Comparison of ENCODE assay signal across 9 cellular contexts in genomic region chr9:17528859-17529258, GRCh38. TPM values are rescaled to one million over a fixed set of nuclear protein-coding genes. Genes with fewer than 3 reads are reported as not detected.
A peak's percentile ranks its signal among the peaks of the same experiment; 100 is the strongest.
DNase-seq lines count a peak whose midpoint lies in the region; ATAC-seq and TF ChIP-seq lines count a peak whose summit lies in the region.
"Had no signal": no experiment of that assay in that cellular context is flagged by ENCODE, and none has a peak within 500 bp of the region (broad histone marks: within the 10 kb centered on the region; RNA-seq: fewer than 3 reads in every experiment).

No MANE protein-coding gene starts in this region.

- DNase-seq in COR-L47 (lab: John Stamatoyannopoulos, UW) (peak; percentile 29), M059J (ENCODE audit: low read depth) (peak; percentile 38), SW480 (ENCODE audit: low spot score) (peak; percentile 16), left kidney (ENCODE audit: low read depth, low spot score) (peak; percentile 30), WTC11 (ENCODE audit: low spot score) (no peak), NK-92 (lab: John Stamatoyannopoulos, UW; ENCODE audit: unreplicated experiment) (no peak), left cardiac atrium (no peak)
- DNase-seq in activated CD4-positive, alpha-beta memory T cell treated with anti-CD3 and anti-CD28 coated beads, Interleukin-2, amount 10 ng/mL, durations not matched to agents 7 days and 5 days = no peak

- POLR2A ChIA-PET in WTC11 (lab: Charles Lee) = no interaction called here
- POLR2A ChIA-PET in activated CD4-positive, alpha-beta memory T cell treated with anti-CD3 and anti-CD28 coated beads, Interleukin-2, amount 10 ng/mL, durations not matched to agents 7 days and 5 days (lab: Charles Lee) = no interaction called here

- TF ChIP-seq CTCF in WTC11 (IDR thresholded peaks at IDR 0.05) = no peak

- H3K36me3 Mint-ChIP-seq in WTC11 = no peaks in the 10 kb centered on the region
- H3K36me3 Mint-ChIP-seq in activated CD4-positive, alpha-beta memory T cell treated with anti-CD3 and anti-CD28 coated beads, Interleukin-2, amount 10 ng/mL, durations not matched to agents 7 days and 5 days (ENCODE audit: low read depth) = no peaks in the 10 kb centered on the region
- H3K36me3 Mint-ChIP-seq: activated naive CD8-positive, alpha-beta T cell had no signal

- H3K4me1 Mint-ChIP-seq in WTC11 = no peaks in the 10 kb centered on the region; the same call in 1 of the 2 replicates
- no peaks in the 10 kb centered on the region for H3K4me1 Mint-ChIP-seq in activated CD4-positive, alpha-beta memory T cell treated with anti-CD3 and anti-CD28 coated beads, Interleukin-2, amount 10 ng/mL, durations not matched to agents 7 days and 5 days

- H3K27ac Mint-ChIP-seq in WTC11 = no peak overlapping the region
- no peak overlapping the region for H3K27ac Mint-ChIP-seq in activated CD4-positive, alpha-beta memory T cell treated with anti-CD3 and anti-CD28 coated beads, Interleukin-2, amount 10 ng/mL, durations not matched to agents 7 days and 5 days
- H3K27ac Mint-ChIP-seq: activated naive CD8-positive, alpha-beta T cell had no signal

- intact Hi-C loops in left cardiac atrium (cut with DNase I) = loop anchor here in 1 of 2 donors (5.0 kb wide), 1 partner anchor 688 kb away; no protein-coding TSS in a partner anchor

- H3K4me3 Mint-ChIP-seq in WTC11 = no peak overlapping the region
- no peak overlapping the region for H3K4me3 Mint-ChIP-seq in activated CD4-positive, alpha-beta memory T cell treated with anti-CD3 and anti-CD28 coated beads, Interleukin-2, amount 10 ng/mL, durations not matched to agents 7 days and 5 days
- H3K4me3 Mint-ChIP-seq: activated naive CD8-positive, alpha-beta T cell had no signal

- ATAC-seq in WTC11 (no peak), left cardiac atrium (no peak)

- CTCF ChIA-PET in WTC11 (lab: Charles Lee) = interaction anchor here (1.0 to 2.4 kb wide), 2 partner anchors 283 to 309 kb away, joined by 3 to 7 read pairs; no protein-coding TSS in a partner anchor
- CTCF ChIA-PET in activated CD4-positive, alpha-beta memory T cell treated with anti-CD3 and anti-CD28 coated beads, Interleukin-2, amount 10 ng/mL, durations not matched to agents 7 days and 5 days (lab: Charles Lee) = no interaction called here

- H3K9me3 Mint-ChIP-seq in WTC11 = no peaks in the 10 kb centered on the region
- H3K9me3 Mint-ChIP-seq in activated CD4-positive, alpha-beta memory T cell treated with anti-CD3 and anti-CD28 coated beads, Interleukin-2, amount 10 ng/mL, durations not matched to agents 7 days and 5 days = no peaks in the 10 kb centered on the region

- no peaks in the 10 kb centered on the region for H3K27me3 Mint-ChIP-seq in WTC11 (ENCODE audit: low read depth)
- H3K27me3 Mint-ChIP-seq in activated CD4-positive, alpha-beta memory T cell treated with anti-CD3 and anti-CD28 coated beads, Interleukin-2, amount 10 ng/mL, durations not matched to agents 7 days and 5 days = no peaks in the 10 kb centered on the region

TF ChIP-seq in WTC11, 78 proteins besides CTCF, POLR2A, EP300 and RAD21:
- no peak for TF ChIP-seq TEAD4 (CRISPR knock-in tag; IDR thresholded peaks at IDR 0.05)
- TF ChIP-seq KAT7 (CRISPR knock-in tag; IDR thresholded peaks at IDR 0.05; ENCODE audit: borderline replicate concordance) = no peak
- TF ChIP-seq, protein P1, sequence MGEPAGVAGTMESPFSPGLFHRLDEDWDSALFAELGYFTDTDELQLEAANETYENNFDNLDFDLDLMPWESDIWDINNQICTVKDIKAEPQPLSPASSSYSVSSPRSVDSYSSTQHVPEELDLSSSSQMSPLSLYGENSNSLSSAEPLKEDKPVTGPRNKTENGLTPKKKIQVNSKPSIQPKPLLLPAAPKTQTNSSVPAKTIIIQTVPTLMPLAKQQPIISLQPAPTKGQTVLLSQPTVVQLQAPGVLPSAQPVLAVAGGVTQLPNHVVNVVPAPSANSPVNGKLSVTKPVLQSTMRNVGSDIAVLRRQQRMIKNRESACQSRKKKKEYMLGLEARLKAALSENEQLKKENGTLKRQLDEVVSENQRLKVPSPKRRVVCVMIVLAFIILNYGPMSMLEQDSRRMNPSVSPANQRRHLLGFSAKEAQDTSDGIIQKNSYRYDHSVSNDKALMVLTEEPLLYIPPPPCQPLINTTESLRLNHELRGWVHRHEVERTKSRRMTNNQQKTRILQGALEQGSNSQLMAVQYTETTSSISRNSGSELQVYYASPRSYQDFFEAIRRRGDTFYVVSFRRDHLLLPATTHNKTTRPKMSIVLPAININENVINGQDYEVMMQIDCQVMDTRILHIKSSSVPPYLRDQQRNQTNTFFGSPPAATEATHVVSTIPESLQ (CRISPR knock-in tag; IDR thresholded peaks at IDR 0.05) = no peak
- no peak for TF ChIP-seq ZNF219 (CRISPR knock-in tag; IDR thresholded peaks at IDR 0.05; ENCODE audit: borderline replicate concordance)
- no peak for TF ChIP-seq MYBL2 (CRISPR knock-in tag; IDR thresholded peaks at IDR 0.05)

RNA-seq across cellular contexts. Expression of gene SH3GL2, which starts 50.0 kb away (rescaled TPM):
- 10.0 and 11.2 TPM in 2 replicates for total RNA-seq in M059J (2014; rRNA removed; shearing (Covaris generic))
- total RNA-seq in WTC11 (2021) (4.2 to 6.5 TPM (median 5.8 TPM) in 3 replicates), left cardiac atrium (under 1 TPM; 0.18 to 0.71 TPM)
- total RNA-seq in activated CD4-positive, alpha-beta memory T cell treated with anti-CD3 and anti-CD28 coated beads, Interleukin-2, amount 10 ng/mL, durations not matched to agents 7 days and 5 days = not detected

Comparison
In these comparisons a context has a peak if more than half of its experiments do, and no peak if none do; other contexts are left out.
1. DNase-seq: peak in COR-L47 (single experiment), M059J (single experiment), SW480 (single experiment) and left kidney (single experiment); none in WTC11 (single experiment), NK-92 (single experiment), activated CD4-positive, alpha-beta memory T cell treated with anti-CD3 and anti-CD28 coated beads, Interleukin-2, amount 10 ng/mL, durations not matched to agents 7 days and 5 days (single experiment) and left cardiac atrium (single experiment).